In genomic region chr10:59622320-59622901, GRCh38 we compare ENCODE assay signal across 8 cellular contexts.
DNase-seq lines count a peak whose midpoint lies in the region; ATAC-seq and TF ChIP-seq lines count a peak whose summit lies in the region.

No MANE protein-coding gene starts in this region.

- H3K4me1 Mint-ChIP-seq in activated CD8-positive, alpha-beta T cell treated with anti-CD3 and anti-CD28 coated beads for 36 hours (ENCODE audit: low read depth): peaks cover 2% of the 10 kb centered on the region
- H3K4me1 Mint-ChIP-seq in osteocyte (ENCODE audit: unreplicated experiment): peaks cover 4% of the 10 kb centered on the region

- H3K9ac ChIP-seq in GM23248: no peak overlapping the region

- no peaks in the 10 kb centered on the region for H3K27me3 Mint-ChIP-seq in activated CD8-positive, alpha-beta T cell treated with anti-CD3 and anti-CD28 coated beads for 36 hours
- peaks cover 25% of the 10 kb centered on the region for H3K27me3 Mint-ChIP-seq in osteocyte (ENCODE audit: unreplicated experiment)

- no peaks in the 10 kb centered on the region for H3K79me2 ChIP-seq in GM23248 (ENCODE audit: insufficient read depth)

- in situ Hi-C loops in GM23248 (cut with MboI): loop anchor here (10.0 to 25.0 kb wide), 3 partner anchors 582 to 1210 kb away; no protein-coding TSS in a partner anchor

- H3K4me1 ChIP-seq in GM23248 (ENCODE audit: insufficient read depth): no peaks in the 10 kb centered on the region

- H3K27ac Mint-ChIP-seq in activated CD8-positive, alpha-beta T cell treated with anti-CD3 and anti-CD28 coated beads for 36 hours: no peak overlapping the region
- no peak overlapping the region for H3K27ac Mint-ChIP-seq in osteocyte (ENCODE audit: unreplicated experiment)

- H3K9me2 ChIP-seq in GM23248 (ENCODE audit: insufficient read depth): no peaks in the 10 kb centered on the region

- WGBS in GM23248 (ENCODE audit: low coverage in 1 of 2, low lambda C conversion rate in 2 of 2, missing lambda C conversion rate in 2 of 2), 2 experiments: 50 to 56% methylated on average over 13 of the region's 13 CpGs

- H3F3A ChIP-seq in GM23248 (ENCODE audit: insufficient read depth): 0 out of 2 replicates have a peak, but pooled peaks cover 5% of the 10 kb centered on the region

- POLR2A ChIA-PET in activated CD8-positive, alpha-beta T cell treated with anti-CD3 and anti-CD28 coated beads for 36 hours (lab: Charles Lee): no interaction called here

- no peaks in the 10 kb centered on the region for H4K20me1 ChIP-seq in GM23248 (ENCODE audit: insufficient read depth)

- H3K27me3 ChIP-seq in GM23248 (replicated peaks; ENCODE audit: insufficient read depth): 0 out of 2 replicates have a peak, but pooled peaks cover 5% of the 10 kb centered on the region

- no peak overlapping the region for H3K4me3 ChIP-seq in GM23248

- no peak overlapping the region for H3K4me2 ChIP-seq in GM23248 (ENCODE audit: unreplicated experiment)

- H3K9me3 Mint-ChIP-seq in activated CD8-positive, alpha-beta T cell treated with anti-CD3 and anti-CD28 coated beads for 36 hours: no peaks in the 10 kb centered on the region
- no peaks in the 10 kb centered on the region for H3K9me3 Mint-ChIP-seq in osteocyte (ENCODE audit: unreplicated experiment)

- H3K36me3 Mint-ChIP-seq in activated CD8-positive, alpha-beta T cell treated with anti-CD3 and anti-CD28 coated beads for 36 hours (ENCODE audit: low read depth): no peaks in the 10 kb centered on the region
- no peaks in the 10 kb centered on the region for H3K36me3 Mint-ChIP-seq in osteocyte (ENCODE audit: unreplicated experiment)

- H3K9me3 ChIP-seq in GM23248 (ENCODE audit: low read depth): no peaks in the 10 kb centered on the region

- peak; percentile 53 for ATAC-seq in activated CD8-positive, alpha-beta T cell treated with anti-CD3 and anti-CD28 coated beads for 36 hours
- ATAC-seq in HG03139 (IDR thresholded peaks at IDR 0.05; ENCODE audit: unreplicated experiment) (no peak), HG03196 (IDR thresholded peaks at IDR 0.05; ENCODE audit: unreplicated experiment) (no peak)

- H2AFZ ChIP-seq in GM23248: no peak overlapping the region

- CTCF ChIA-PET in activated CD8-positive, alpha-beta T cell treated with anti-CD3 and anti-CD28 coated beads for 36 hours (lab: Charles Lee): interaction anchor here (0.6 to 3.3 kb wide), 28 partner anchors 10 to 1091 kb away, joined by 3 to 15 read pairs (median 3); no protein-coding TSS in a partner anchor

- intact Hi-C loops in activated CD8-positive, alpha-beta T cell treated with anti-CD3 and anti-CD28 coated beads for 36 hours (cut with micrococcal nuclease): loop anchor here (5.0 kb wide), 2 partner anchors 380 to 670 kb away; no protein-coding TSS in a partner anchor

- peak; percentile 13 to 30 for DNase-seq in AML-193 (lab: John Stamatoyannopoulos, UW)
- DNase-seq in GM23248: peak; percentile 60
- peak; percentile 73 for DNase-seq in NCI-H2227 (lab: John Stamatoyannopoulos, UW; ENCODE audit: unreplicated experiment)
- peak; percentile 45 for DNase-seq in activated CD8-positive, alpha-beta T cell treated with anti-CD3 and anti-CD28 coated beads for 36 hours
- DNase-seq in globus pallidus (ENCODE audit: low spot score): peak; percentile 73
- DNase-seq in osteocyte (ENCODE audit: extremely low spot score, unreplicated experiment): no peak

- H3K4me3 Mint-ChIP-seq in activated CD8-positive, alpha-beta T cell treated with anti-CD3 and anti-CD28 coated beads for 36 hours: no peak overlapping the region
- H3K4me3 Mint-ChIP-seq in osteocyte (ENCODE audit: unreplicated experiment): no peak overlapping the region

- TF ChIP-seq CTCF in activated CD8-positive, alpha-beta T cell treated with anti-CD3 and anti-CD28 coated beads for 36 hours (IDR thresholded peaks at IDR 0.05): peak; percentile 72
- TF ChIP-seq CTCF in osteocyte (IDR thresholded peaks at IDR 0.05): peak; percentile 70

- no peak overlapping the region for H3K27ac ChIP-seq in GM23248

- H3K36me3 ChIP-seq in GM23248 (ENCODE audit: low read depth): no peaks in the 10 kb centered on the region
